In the genomic region with DNA sequence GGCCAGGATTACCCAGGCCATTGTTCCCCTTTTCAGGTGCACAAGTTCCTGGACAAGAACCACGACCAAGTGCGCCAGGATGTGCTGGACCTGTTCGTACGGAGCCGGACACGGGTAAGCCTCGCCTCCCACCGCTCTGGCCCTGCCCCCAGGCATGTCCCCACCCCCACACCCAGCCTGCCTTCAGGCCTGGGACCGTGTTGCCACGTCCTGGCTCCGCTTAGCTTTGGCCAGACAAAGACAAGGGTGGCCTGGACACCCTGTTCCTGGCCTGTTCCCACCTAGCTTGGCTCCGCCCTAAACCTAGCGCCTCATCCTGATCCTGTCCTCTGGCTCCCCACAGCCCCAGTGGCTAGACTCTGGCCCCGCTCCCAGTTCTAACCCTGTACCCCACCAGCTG, we compare ENCODE assay signal across 28 cellular contexts.
"Had no signal": no experiment of that assay in that cellular context is flagged by ENCODE, and none has a peak within 500 bp of the region (broad histone marks: within the 10 kb centered on the region; RNA-seq: fewer than 3 reads in every experiment).

No MANE protein-coding gene starts in this region.

- H3K27me3 ChIP-seq: brain microvascular endothelial cell, cardiac muscle cell, MG63 had no signal

- H3K9me3 ChIP-seq: MG63, SJCRH30, SK-N-SH had no signal

- H3K27ac Mint-ChIP-seq: activated B cell treated with CpG ODN at 0.5 μM for 24 hours; activated CD4-positive, alpha-beta T cell treated with anti-CD3 and anti-CD28 coated beads, Interleukin-2, amount 10 ng/mL, durations not matched to agents 24 days and 14 days; activated naive CD4-positive, alpha-beta T cell treated with anti-CD3 and anti-CD28 coated beads for 36 hours; activated naive CD8-positive, alpha-beta T cell; T-helper 2 cell treated with Interferon-gamma antibody and Interleukin-4, amounts not matched to agents 5 μg/mL and 100 μg/mL, for 36 hours had no signal

- H3K36me3 Mint-ChIP-seq: activated naive CD8-positive, alpha-beta T cell had no signal

- H3K4me1 Mint-ChIP-seq: activated CD4-positive, alpha-beta T cell treated with anti-CD3 and anti-CD28 coated beads, Interleukin-2, amount 10 ng/mL, durations not matched to agents 24 days and 14 days had no signal

- ATAC-seq: activated T-cell treated with anti-CD3 and anti-CD28 coated beads, Interleukin-2, amount 50 U/mL, for 4 hours; Right ventricle myocardium inferior had no signal

- H3K4me2 ChIP-seq: SK-N-SH had no signal

- H3K9ac ChIP-seq: SK-N-SH had no signal

- H3K4me3 Mint-ChIP-seq: activated B cell treated with CpG ODN at 0.5 μM for 24 hours; activated CD4-positive, alpha-beta T cell treated with anti-CD3 and anti-CD28 coated beads, Interleukin-2, amount 10 ng/mL, durations not matched to agents 24 days and 14 days; activated naive CD4-positive, alpha-beta T cell treated with anti-CD3 and anti-CD28 coated beads for 36 hours; activated naive CD8-positive, alpha-beta T cell; activated T-cell treated with anti-CD3 and anti-CD28 coated beads, Interleukin-2, amount 50 U/mL, for 4 hours; T-helper 2 cell treated with Interferon-gamma antibody and Interleukin-4, amounts not matched to agents 5 μg/mL and 100 μg/mL, for 36 hours had no signal

- H3K36me3 ChIP-seq: brain microvascular endothelial cell, cardiac muscle cell, MG63, SJCRH30 had no signal

- H3K27me3 Mint-ChIP-seq: activated CD4-positive, alpha-beta T cell treated with anti-CD3 and anti-CD28 coated beads, Interleukin-2, amount 10 ng/mL, durations not matched to agents 24 days and 14 days; activated naive CD8-positive, alpha-beta T cell had no signal

- H3K9me3 Mint-ChIP-seq: activated B cell treated with CpG ODN at 0.5 μM for 24 hours; activated CD4-positive, alpha-beta T cell treated with anti-CD3 and anti-CD28 coated beads, Interleukin-2, amount 10 ng/mL, durations not matched to agents 24 days and 14 days; activated naive CD4-positive, alpha-beta T cell treated with anti-CD3 and anti-CD28 coated beads for 36 hours; activated T-cell treated with anti-CD3 and anti-CD28 coated beads, Interleukin-2, amount 50 U/mL, for 4 hours; T-helper 2 cell treated with Interferon-gamma antibody and Interleukin-4, amounts not matched to agents 5 μg/mL and 100 μg/mL, for 36 hours had no signal

- H3K27ac ChIP-seq: brain microvascular endothelial cell, cardiac muscle cell, SJCRH30 had no signal

- DNase-seq: activated B cell treated with CpG ODN at 0.5 μM for 24 hours; activated CD4-positive, alpha-beta T cell treated with anti-CD3 and anti-CD28 coated beads for 1 hour; activated CD4-positive, alpha-beta T cell treated with anti-CD3 and anti-CD28 coated beads, Interleukin-2, amount 10 ng/mL, durations not matched to agents 24 days and 14 days; activated CD4-positive, alpha-beta T cell treated with anti-CD3 and anti-CD28 coated beads, Interleukin-2, amount 50 U/mL, for 48 hours; activated CD8-positive, alpha-beta memory T cell treated with anti-CD3 and anti-CD28 coated beads for 24 hours; activated effector memory CD4-positive, alpha-beta T cell treated with anti-CD3 and anti-CD28 coated beads, Interleukin-2, amount 50 U/mL, for 16 hours; activated naive CD4-positive, alpha-beta T cell treated with anti-CD3 and anti-CD28 coated beads for 36 hours; activated T-cell treated with anti-CD3 and anti-CD28 coated beads, Interleukin-2, amount 50 U/mL, for 4 hours; amygdala; brain microvascular endothelial cell; NCI-H1092 treated with DMSO at 0.1 percent for 48 hours; NCI-H1417 treated with DMSO at 0.1 percent for 48 hours; NCI-H1694; NCI-H2029; NCI-H2107; NCI-H2171 treated with DMSO at 0.1 percent for 48 hours; NCI-H226; NCI-H510A; NCI-H526 treated with DMSO at 0.1 percent for 48 hours; NCI-H82; T-helper 1 cell had no signal

- H3K4me3 ChIP-seq: cardiac muscle cell, MG63, SJCRH30 had no signal
